30 cellular contexts compared by ENCODE assay signal in genomic region chr12:22668441-22668840, GRCh38.
"Had no signal": no experiment of that assay in that cellular context is flagged by ENCODE, and none has a peak within 500 bp of the region (broad histone marks: within the 10 kb centered on the region; RNA-seq: fewer than 3 reads in every experiment).

No MANE protein-coding gene starts in this region.

- H3K9me3 ChIP-seq: ovary, psoas muscle, right lobe of liver, sigmoid colon, spleen, stomach, thoracic aorta, thyroid gland, tibial nerve, upper lobe of left lung, vagina had no signal

- H3K4me3 Mint-ChIP-seq: natural killer cell; nephron; neural progenitor cell; stimulated activated memory B cell treated with anti-CD40 and anti-IgM and Interleukin-4, amounts not matched to agents 10 μg/mL and 1 μg/mL and 100 μg/mL, for 72 hours had no signal

- H3K9ac ChIP-seq: neural progenitor cell, parathyroid adenoma had no signal

- FAIRE-seq: urothelium cell line had no signal

- H3K4me1 Mint-ChIP-seq: nephron; stimulated activated memory B cell treated with anti-CD40 and anti-IgM and Interleukin-4, amounts not matched to agents 10 μg/mL and 1 μg/mL and 100 μg/mL, for 72 hours had no signal

- H3K27me3 Mint-ChIP-seq: progenitor cell of endocrine pancreas; stimulated activated memory B cell treated with anti-CD40 and anti-IgM and Interleukin-4, amounts not matched to agents 10 μg/mL and 1 μg/mL and 100 μg/mL, for 72 hours had no signal

- ATAC-seq: natural killer cell; psoas muscle; right cardiac atrium; right lobe of liver; stimulated activated memory B cell treated with anti-CD40 and anti-IgM and Interleukin-4, amounts not matched to agents 10 μg/mL and 1 μg/mL and 100 μg/mL, for 72 hours; stimulated activated naive CD8-positive, alpha-beta T cell treated with anti-CD3 and anti-CD28 coated beads, Interleukin-15, Interleukin-2, amounts not matched to agents 100 U/mL and 50 U/mL, for 24 hours had no signal

- H2AFZ ChIP-seq: neural progenitor cell, parathyroid adenoma had no signal

- H3K36me3 ChIP-seq: ovary, right lobe of liver, thoracic aorta, thyroid gland had no signal

- H3K4me2 ChIP-seq: neural progenitor cell, smooth muscle cell had no signal

- H3K4me3 ChIP-seq: neural progenitor cell, ovary, psoas muscle, right lobe of liver, sigmoid colon, smooth muscle cell, spleen, stomach, thoracic aorta, thyroid gland, tibial nerve, upper lobe of left lung, vagina had no signal

- H3K27ac ChIP-seq: neural progenitor cell, ovary, parathyroid adenoma, psoas muscle, right lobe of liver, sigmoid colon, spleen, stomach, thoracic aorta, thyroid gland, tibial nerve, upper lobe of left lung, vagina had no signal

- H3K4me1 ChIP-seq: neural progenitor cell, parathyroid adenoma, psoas muscle, right lobe of liver, spleen, stomach, thyroid gland, tibial nerve, upper lobe of left lung, vagina had no signal

- DNase-seq: natural killer cell; occipital lobe; ovary; posterior cingulate gyrus; psoas muscle; right cardiac atrium; right lobe of liver; sigmoid colon; spleen; stimulated activated CD4-positive, alpha-beta T cell treated with anti-CD3 and anti-CD28 coated beads, Interleukin-12 subunit alpha, Interleukin-12 subunit beta, amount 100 ng/mL, for 4 hours; stimulated activated CD4-positive, alpha-beta T cell treated with anti-CD3 and anti-CD28 coated beads, Interleukin-1b, Interleukin-23, amount 100 ng/mL, for 48 hours; stimulated activated CD4-positive, alpha-beta T cell treated with anti-CD3 and anti-CD28 coated beads, Interleukin-4, amount 100 ng/mL, for 1 hour; stimulated activated CD4-positive, alpha-beta T cell treated with anti-CD3 and anti-CD28 coated beads, Interleukin-4, amount 100 ng/mL, for 4 hours; stimulated activated CD8-positive, alpha-beta memory T cell treated with anti-CD3 and anti-CD28 coated beads, Interleukin-4, amount 100 ng/mL, for 48 hours; stimulated activated naive CD4-positive, alpha-beta T cell; stimulated activated naive CD8-positive, alpha-beta T cell treated with anti-CD3 and anti-CD28 coated beads, Interleukin-15, Interleukin-2, amounts not matched to agents 100 U/mL and 50 U/mL, for 24 hours; stomach; thyroid gland; trophoblast cell had no signal

- H3K27me3 ChIP-seq: neural progenitor cell, ovary, right lobe of liver, sigmoid colon, spleen, stomach, thyroid gland, tibial nerve, upper lobe of left lung, vagina had no signal

- H3K27ac Mint-ChIP-seq: natural killer cell; nephron; neural progenitor cell; progenitor cell of endocrine pancreas; stimulated activated memory B cell treated with anti-CD40 and anti-IgM and Interleukin-4, amounts not matched to agents 10 μg/mL and 1 μg/mL and 100 μg/mL, for 72 hours had no signal

- H3K9me3 Mint-ChIP-seq: natural killer cell; nephron; neural progenitor cell; stimulated activated memory B cell treated with anti-CD40 and anti-IgM and Interleukin-4, amounts not matched to agents 10 μg/mL and 1 μg/mL and 100 μg/mL, for 72 hours had no signal

- H3K79me2 ChIP-seq: parathyroid adenoma had no signal
